In genomic region chr7:14419554-14419953, GRCh38 we compare ENCODE assay signal across 1 cellular context.
TF ChIP-seq lines count a peak whose summit lies in the region.

No MANE protein-coding gene starts in this region.

TF ChIP-seq in GM23338, 12 proteins besides CTCF, POLR2A, EP300 and RAD21 (continued from another document):
- TF ChIP-seq REST (IDR thresholded peaks at IDR 0.05; ENCODE audit: unreplicated experiment) (no peak), POLR2AphosphoS5 (IDR thresholded peaks at IDR 0.05; ENCODE audit: low read depth) (no peak), EZH2 (IDR thresholded peaks at IDR 0.05; ENCODE audit: low read depth, unreplicated experiment) (no peak), EZH2phosphoT487 (IDR thresholded peaks at IDR 0.05; ENCODE audit: unreplicated experiment) (no peak), JUNB (IDR thresholded peaks at IDR 0.05; ENCODE audit: unreplicated experiment) (no peak), ZNF331 (CRISPR knock-in tag; IDR thresholded peaks at IDR 0.05; ENCODE audit: low read depth) (no peak), STAT1 (IDR thresholded peaks at IDR 0.05; ENCODE audit: unreplicated experiment) (no peak)
